In genomic region chr5:139273572-139274264, GRCh38 we compare ENCODE assay signal across 1 cellular context.
TF ChIP-seq lines count a peak whose summit lies in the region.

No MANE protein-coding gene starts in this region.

TF ChIP-seq in GM12878, 131 proteins besides CTCF, POLR2A, EP300 and RAD21 (continued from another document and continues in another):
- TF ChIP-seq BCLAF1 (IDR thresholded peaks at IDR 0.05) (no peak), ZNF24 (IDR thresholded peaks at IDR 0.05) (no peak), ATF7 (IDR thresholded peaks at IDR 0.05; ENCODE audit: low read depth) (peak; percentile 84), SIX5 (IDR thresholded peaks at IDR 0.05; ENCODE audit: low read depth, low read length, severe bottlenecking) (no peak), USF2 (IDR thresholded peaks at IDR 0.05; ENCODE audit: borderline replicate concordance, low read depth, low read length) (peak; percentile 11), REST (IDR thresholded peaks at IDR 0.05; ENCODE audit: low read depth, low read length) (0 out of 2 replicates have a peak, but pooled peaks have one; percentile 52), PML (IDR thresholded peaks at IDR 0.05; ENCODE audit: low read length) (peak; percentile 94), IKZF1 (conservative IDR thresholded peaks at IDR 0.05) (peak; percentile 97), IRF4 (IDR thresholded peaks at IDR 0.05; ENCODE audit: low read depth, low read length) (peak; percentile 65; the same call in 1 of the 2 replicates), TCF7 (IDR thresholded peaks at IDR 0.05; ENCODE audit: borderline replicate concordance) (no peak), JUND (IDR thresholded peaks at IDR 0.05; ENCODE audit: low read depth, low read length) (no peak), STAT3 (IDR thresholded peaks at IDR 0.05; ENCODE audit: low read depth, low read length) (no peak), ZNF274 (IDR thresholded peaks at IDR 0.05; ENCODE audit: insufficient read depth, insufficient read length) (no peak), SKIL (IDR thresholded peaks at IDR 0.05; ENCODE audit: low read depth, poor library complexity, severe bottlenecking) (peak; percentile 54), HDAC2 (IDR thresholded peaks at IDR 0.05) (no peak; the same call in 1 of the 2 replicates), BCL3 (IDR thresholded peaks at IDR 0.05; ENCODE audit: borderline replicate concordance, insufficient read depth, low read depth, low read length, poor library complexity, severe bottlenecking) (peak; percentile 77), MYB (IDR thresholded peaks at IDR 0.05; ENCODE audit: borderline replicate concordance, low read depth, low read length) (peak; percentile 51; the same call in 1 of the 2 replicates), PAX8 (IDR thresholded peaks at IDR 0.05) (no peak), CHD2 (IDR thresholded peaks at IDR 0.05; ENCODE audit: borderline replicate concordance, low read depth, low read length) (peak; percentile 16; the same call in 1 of the 2 replicates), BACH1 (IDR thresholded peaks at IDR 0.05; ENCODE audit: borderline replicate concordance) (peak; percentile 83), NKRF (conservative IDR thresholded peaks at IDR 0.05) (peak; percentile 91; the same call in 1 of the 2 replicates), GABPA (IDR thresholded peaks at IDR 0.05; ENCODE audit: low read depth) (no peak), CREM (IDR thresholded peaks at IDR 0.05; ENCODE audit: low read depth) (peak; percentile 80), ZNF217 (IDR thresholded peaks at IDR 0.05) (peak; percentile 54; the same call in 1 of the 2 replicates), RELB (IDR thresholded peaks at IDR 0.05; ENCODE audit: low read depth) (peak; percentile 75), ELK1 (IDR thresholded peaks at IDR 0.05; ENCODE audit: low read depth, low read length) (no peak), CEBPZ (IDR thresholded peaks at IDR 0.05; ENCODE audit: low read depth, low read length) (no peak), SP1 (IDR thresholded peaks at IDR 0.05; ENCODE audit: low read depth, low read length) (peak; percentile 85), CHD4 (IDR thresholded peaks at IDR 0.05) (no peak), SREBF1 (IDR thresholded peaks at IDR 0.05; ENCODE audit: low read length) (no peak), CHD1 (IDR thresholded peaks at IDR 0.05; ENCODE audit: low read depth, low read length) (no peak)
